Comparison of ENCODE assay signal across 8 cellular contexts in the genomic region with DNA sequence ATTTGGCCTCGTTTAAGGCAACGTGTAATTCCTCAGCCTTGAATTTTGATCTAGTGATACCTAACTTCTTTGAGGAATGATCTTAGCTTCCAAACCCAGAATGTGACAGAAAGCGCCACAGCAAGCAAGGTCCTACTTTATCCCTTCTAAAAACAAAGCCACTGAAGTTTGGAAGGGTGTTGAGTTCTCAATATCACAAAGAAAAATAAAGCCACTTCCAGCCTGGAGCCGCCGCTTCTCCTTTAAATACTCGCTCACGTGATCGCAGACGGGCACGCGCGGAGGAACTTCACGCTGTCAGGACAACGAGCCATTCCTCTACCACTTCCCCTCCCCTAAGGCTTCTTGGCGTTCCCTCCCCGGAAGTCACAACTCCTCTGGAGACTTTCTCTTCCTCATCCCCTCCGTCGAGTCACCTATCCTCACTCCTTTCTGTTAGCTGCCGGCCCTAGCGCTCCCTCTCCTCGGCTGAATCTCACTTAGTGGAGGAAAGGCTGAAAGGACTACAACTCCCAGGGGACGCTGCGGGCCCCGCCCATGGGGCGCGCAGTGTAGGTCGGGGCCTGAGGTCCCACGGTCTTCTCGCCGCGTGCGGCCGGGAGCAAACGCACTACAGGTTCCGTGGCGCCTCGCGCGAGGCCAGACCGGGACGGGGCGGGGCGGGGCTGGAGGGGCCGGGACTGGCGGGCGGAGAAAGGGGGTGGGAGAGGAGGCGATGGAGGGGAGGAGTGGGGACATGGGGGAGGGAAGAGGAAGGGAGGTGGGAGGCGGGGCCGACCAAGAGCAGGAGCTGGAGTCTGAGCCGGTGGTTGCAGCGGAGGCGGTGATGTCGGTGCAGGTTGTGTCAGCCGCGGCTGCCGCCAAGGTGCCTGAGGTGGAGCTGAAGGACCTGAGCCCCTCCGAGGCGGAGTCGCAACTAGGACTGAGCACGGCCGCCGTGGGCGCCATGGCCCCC. TPM values are rescaled to one million over a fixed set of nuclear protein-coding genes. Genes with fewer than 3 reads are reported as not detected.
DNase-seq lines count a peak whose midpoint lies in the region; ATAC-seq and TF ChIP-seq lines count a peak whose summit lies in the region.

A gene (plus strand): TSS at position 780 of the 955 bp plus-strand sequence.

- TF ChIP-seq CTCF in GM13976 (IDR thresholded peaks at IDR 0.05; ENCODE audit: borderline replicate concordance, control extremely low read depth, extremely low read depth, insufficient read depth, missing control alignments) (no peak), tibial nerve (IDR thresholded peaks at IDR 0.05) (peak in 2 of 5 experiments; percentile 22 to 49)

- in situ Hi-C loops in GM13976 (cut with MboI; ENCODE audit: low sequenced_read_pairs, unreplicated experiment), result no loop called here

- H3K79me1 ChIP-seq in trophoblast cell (ENCODE audit: low read length), result peaks cover 2% of the 10 kb centered on the region

- H3K4me3 ChIP-seq in adipocyte (ENCODE audit: low read length) (peak within 1 kb of the TSS; percentile 96), trophoblast cell (ENCODE audit: low read depth, low read length) (peak within 1 kb of the TSS; percentile 93), tibial nerve (peak within 1 kb of the TSS; percentile 61 to 91 (median 69))

- H3K9ac ChIP-seq in adipocyte (ENCODE audit: low read length) (peak within 1 kb of the TSS; percentile 97), trophoblast cell (ENCODE audit: low read length) (peak within 1 kb of the TSS; percentile 60)

- H2BK120ac ChIP-seq in trophoblast cell (ENCODE audit: insufficient read depth, low read length, poor library complexity), result no peak within 1 kb of the TSS

- peak within 1 kb of the TSS; percentile 5 for H3K18ac ChIP-seq in trophoblast cell (ENCODE audit: low read length)

- H3K9me3 ChIP-seq in adipocyte (ENCODE audit: control insufficient read depth, low read length) (no peaks in the 10 kb centered on the region), trophoblast cell (ENCODE audit: insufficient read depth, low read depth, low read length) (no peaks in the 10 kb centered on the region), tibial nerve (no peaks in the 10 kb centered on the region)

- H3K4me2 ChIP-seq in trophoblast cell (ENCODE audit: low read length), result peak within 1 kb of the TSS; percentile 92

- peaks cover 1% of the 10 kb centered on the region for H3K79me2 ChIP-seq in trophoblast cell (ENCODE audit: control insufficient read depth, insufficient read depth, low read length, poor library complexity)

- H3K4me1 ChIP-seq in adipocyte (ENCODE audit: control insufficient read depth, insufficient read depth, low read length) (peaks cover 18% of the 10 kb centered on the region), trophoblast cell (ENCODE audit: control insufficient read depth in 1 of 2, insufficient read depth in 2 of 2, low read length in 2 of 2) (no peaks in the 10 kb centered on the region), tibial nerve (peaks cover 0 to 39% (median 6%) of the 10 kb centered on the region in 4 donors)

- peak; percentile 95 for DNase-seq in GM13976 (ENCODE audit: low spot score)
- peak; percentile 92 for DNase-seq in NCI-H1436 treated with DMSO at 0.1 percent for 48 hours (lab: John Stamatoyannopoulos, UW)
- DNase-seq in T follicular helper cell (ENCODE audit: low read depth), result peak; percentile 98
- peak; percentile 99 for DNase-seq in adipocyte (ENCODE audit: low read depth)
- peak; percentile 99 for DNase-seq in cardiac septum (ENCODE audit: low spot score)
- peak; percentile 99 for DNase-seq in trophoblast cell
- DNase-seq in tibial nerve (ENCODE audit: low spot score in 2 of 2), result peak; percentile 92 to 95

- no peak within 1 kb of the TSS for H2AK5ac ChIP-seq in trophoblast cell (ENCODE audit: low read length)

- H3K27ac ChIP-seq in trophoblast cell (ENCODE audit: low read depth, low read length) (peak within 1 kb of the TSS; percentile 89), tibial nerve (peak within 1 kb of the TSS; percentile 83 to 99 (median 92))

- peak within 1 kb of the TSS; percentile 2 for H4K8ac ChIP-seq in trophoblast cell (ENCODE audit: low read depth, low read length)

- intact Hi-C loops in cardiac septum (cut with DNase I), result loop anchor here (10.0 kb wide), 1 partner anchor 390 kb away; a partner anchor contains a TSS

- H2BK5ac ChIP-seq in trophoblast cell (ENCODE audit: low read depth, low read length, poor library complexity), result peak within 1 kb of the TSS; percentile 23

- no peaks in the 10 kb centered on the region for H3K36me3 ChIP-seq in adipocyte (ENCODE audit: control insufficient read depth, insufficient read depth, low read length, severe bottlenecking)
- no peaks in the 10 kb centered on the region for H3K36me3 ChIP-seq in trophoblast cell (ENCODE audit: control insufficient read depth in 1 of 2, insufficient read depth in 2 of 2, low read length in 2 of 2)
- H3K36me3 ChIP-seq in tibial nerve, result no peaks in the 10 kb centered on the region

- H4K91ac ChIP-seq in trophoblast cell (ENCODE audit: low read depth, low read length), result peak within 1 kb of the TSS; percentile 21

- no peak within 1 kb of the TSS for H3K14ac ChIP-seq in trophoblast cell (ENCODE audit: low read length)

- peak; percentile 70 to 93 for TF ChIP-seq EP300 in tibial nerve (IDR thresholded peaks at IDR 0.05)

- TF ChIP-seq POLR2A in tibial nerve (IDR thresholded peaks at IDR 0.05), result peak; percentile 10 to 52

- peak; percentile 86 for ATAC-seq in HG02852 (IDR thresholded peaks at IDR 0.05; ENCODE audit: unreplicated experiment)

- peak within 1 kb of the TSS; percentile 48 for H2AFZ ChIP-seq in trophoblast cell (ENCODE audit: insufficient read depth, low read length, poor library complexity)

- no peaks in the 10 kb centered on the region for H3K27me3 ChIP-seq in adipocyte (replicated peaks; ENCODE audit: control insufficient read depth, insufficient read depth, low read length)
- no peaks in the 10 kb centered on the region for H3K27me3 ChIP-seq in trophoblast cell (ENCODE audit: insufficient read depth, low read length)
- H3K27me3 ChIP-seq in tibial nerve, result no peaks in the 10 kb centered on the region

- no peak within 1 kb of the TSS for H3K23ac ChIP-seq in trophoblast cell (ENCODE audit: low read length)

- peak within 1 kb of the TSS; percentile 2 for H4K12ac ChIP-seq in trophoblast cell (ENCODE audit: low read depth, low read length)

- WGBS in trophoblast cell (ENCODE audit: extremely low coverage, insufficient coverage, insufficient read length), result no CpG with 5 or more reads among the region's 63 CpGs
- 1 to 2% methylated on average over 56 to 63 of the region's 63 CpGs for WGBS in tibial nerve, 2 donors

- no peak within 1 kb of the TSS for H3K4ac ChIP-seq in trophoblast cell (ENCODE audit: low read depth, low read length)

- H2BK12ac ChIP-seq in trophoblast cell (ENCODE audit: low read length), result no peak within 1 kb of the TSS

RNA-seq across cellular contexts. Expression of the gene that starts here (rescaled TPM):
- 5.9 TPM for total RNA-seq in cardiac septum
- polyA plus RNA-seq in trophoblast cell (2013), result 5.2 and 5.3 TPM in 2 replicates
- 10 to 100 TPM; 21.6 to 42.9 (median 30.9) TPM for total RNA-seq in tibial nerve

Comparison
In these comparisons a context has a peak if more than half of its experiments do, and no peak if none do; other contexts are left out.
1. Peak in every context shown above with its lines: DNase-seq, ATAC-seq, H3K4me3 ChIP-seq and H3K27ac ChIP-seq.